ENCODE assay signal across 8 cellular contexts in genomic region chr15:69059170-69059943, GRCh38. TPM values are rescaled to one million over a fixed set of nuclear protein-coding genes. Genes with fewer than 3 reads are reported as not detected.
DNase-seq lines count a peak whose midpoint lies in the region; ATAC-seq and TF ChIP-seq lines count a peak whose summit lies in the region.

No MANE protein-coding gene starts in this region.

- no peaks in the 10 kb centered on the region for H3K36me3 Mint-ChIP-seq in activated CD4-positive, alpha-beta T cell treated with anti-CD3 and anti-CD28 coated beads, Interleukin-2, amount 10 ng/mL, durations not matched to agents 7 days and 5 days (ENCODE audit: low read depth)

- H3K4me1 ChIP-seq in HEK293 (ENCODE audit: control insufficient read depth, insufficient read depth, low read length): peaks cover 4% of the 10 kb centered on the region
- H3K4me1 ChIP-seq in right lobe of liver: peaks cover 0 to 9% (median 4%) of the 10 kb centered on the region in 4 donors

- DNase-seq in Ammon's horn (ENCODE audit: low spot score) (peak; percentile 92), NCI-H748 treated with DMSO at 0.1 percent for 48 hours (lab: John Stamatoyannopoulos, UW) (peak; percentile 68), coronary artery (ENCODE audit: low spot score) (peak; percentile 83), right lobe of liver (peak; percentile 82 to 87 (median 86))
- DNase-seq in activated CD4-positive, alpha-beta T cell treated with anti-CD3 and anti-CD28 coated beads, Interleukin-2, amount 10 ng/mL, durations not matched to agents 7 days and 5 days: peak; percentile 79
- DNase-seq in stimulated activated CD8-positive, alpha-beta memory T cell treated with anti-CD3 and anti-CD28 coated beads, Interleukin-12 subunit alpha, Interleukin-12 subunit beta, amount 100 ng/mL, for 1 hour (ENCODE audit: low read depth): peak; percentile 60

- peak overlapping the region; percentile 34 for H3K27ac Mint-ChIP-seq in activated CD4-positive, alpha-beta T cell treated with anti-CD3 and anti-CD28 coated beads, Interleukin-2, amount 10 ng/mL, durations not matched to agents 7 days and 5 days

- H3K4me3 ChIP-seq in HEK293 (ENCODE audit: low read depth, low read length): no peak overlapping the region
- no peak overlapping the region for H3K4me3 ChIP-seq in coronary artery
- H3K4me3 ChIP-seq in right lobe of liver: peak overlapping the region in 1 of 3 donors; percentile 5

- H3K27me3 ChIP-seq in right lobe of liver: no peaks in the 10 kb centered on the region

- ATAC-seq in right lobe of liver (peak; percentile 81 to 91 (median 86)), HG02763 (IDR thresholded peaks at IDR 0.05; ENCODE audit: unreplicated experiment) (no peak)

- POLR2A ChIA-PET in HEK293 (lab: Yijun Ruan, JAX): interaction anchor here (1.0 kb wide), 1 partner anchor 393 kb away, joined by 3 read pairs; the partner anchor contains the start of gene RPLP1
- POLR2A ChIA-PET in activated CD4-positive, alpha-beta T cell treated with anti-CD3 and anti-CD28 coated beads, Interleukin-2, amount 10 ng/mL, durations not matched to agents 7 days and 5 days (lab: Charles Lee): no interaction called here

- H3K36me3 ChIP-seq in HEK293 (ENCODE audit: control insufficient read depth in 2 of 2, insufficient read depth in 1 of 2, low read length in 2 of 2): no peaks in the 10 kb centered on the region
- no peaks in the 10 kb centered on the region for H3K36me3 ChIP-seq in right lobe of liver

- H3K9me3 ChIP-seq in HEK293 (ENCODE audit: control insufficient read depth, insufficient read depth, low read depth, low read length): no peaks in the 10 kb centered on the region
- H3K9me3 ChIP-seq in right lobe of liver: no peaks in the 10 kb centered on the region

- CTCF ChIA-PET in HEK293 (lab: Yijun Ruan, JAX): interaction anchor here (0.5 to 4.7 kb wide), 77 partner anchors 9 to 1517 kb away, joined by 3 to 61 read pairs (median 4); partner anchors contain the start of genes GLCE and MAP2K5
- CTCF ChIA-PET in activated CD4-positive, alpha-beta T cell treated with anti-CD3 and anti-CD28 coated beads, Interleukin-2, amount 10 ng/mL, durations not matched to agents 7 days and 5 days (lab: Charles Lee): interaction anchor here (0.5 to 0.6 kb wide), 3 partner anchors 19 to 1992 kb away, joined by 3 read pairs; no protein-coding TSS in a partner anchor

- no peak overlapping the region for H3K4me3 Mint-ChIP-seq in activated CD4-positive, alpha-beta T cell treated with anti-CD3 and anti-CD28 coated beads, Interleukin-2, amount 10 ng/mL, durations not matched to agents 7 days and 5 days

- H3K27me3 Mint-ChIP-seq in activated CD4-positive, alpha-beta T cell treated with anti-CD3 and anti-CD28 coated beads, Interleukin-2, amount 10 ng/mL, durations not matched to agents 7 days and 5 days: no peaks in the 10 kb centered on the region

- TF ChIP-seq CTCF in HEK293 (tag by site-specific recombination; IDR thresholded peaks at IDR 0.05): peak; percentile 99
- peak; percentile 60 for TF ChIP-seq CTCF in coronary artery (IDR thresholded peaks at IDR 0.05)
- TF ChIP-seq CTCF in right lobe of liver (IDR thresholded peaks at IDR 0.05): peak; percentile 82 to 95 (median 87)

- intact Hi-C loops in right lobe of liver (cut with DNase I): loop anchor here (5.0 to 10.0 kb wide), 3 partner anchors 175 to 333 kb away; no protein-coding TSS in a partner anchor

- no peaks in the 10 kb centered on the region for H3K9me3 Mint-ChIP-seq in activated CD4-positive, alpha-beta T cell treated with anti-CD3 and anti-CD28 coated beads, Interleukin-2, amount 10 ng/mL, durations not matched to agents 7 days and 5 days

- peaks cover 23% of the 10 kb centered on the region for H3K4me1 Mint-ChIP-seq in activated CD4-positive, alpha-beta T cell treated with anti-CD3 and anti-CD28 coated beads, Interleukin-2, amount 10 ng/mL, durations not matched to agents 7 days and 5 days

- no peak overlapping the region for H3K27ac ChIP-seq in HEK293 (ENCODE audit: extremely low read depth, low read depth, low read length)
- H3K27ac ChIP-seq in coronary artery: no peak overlapping the region
- no peak overlapping the region for H3K27ac ChIP-seq in right lobe of liver

- WGBS in right lobe of liver (ENCODE audit: insufficient coverage, low coverage, low lambda C conversion rate, missing lambda C conversion rate): 16% methylated on average over 10 of the region's 19 CpGs

- no peak for TF ChIP-seq POLR2A in right lobe of liver (IDR thresholded peaks at IDR 0.05)

TF ChIP-seq in HEK293, 187 proteins besides CTCF, POLR2A, EP300 and RAD21 (continues in another document):
- TF ChIP-seq ZSCAN30 (tag by site-specific recombination; IDR thresholded peaks at IDR 0.05): peak; percentile 88
- no peak for TF ChIP-seq AEBP2 (tag by site-specific recombination; IDR thresholded peaks at IDR 0.05; ENCODE audit: borderline replicate concordance)
- TF ChIP-seq ZNF121 (tag by site-specific recombination; IDR thresholded peaks at IDR 0.05): no peak
- peak; percentile 15; the same call in 1 of the 2 replicates for TF ChIP-seq ZNF843 (tag by site-specific recombination; IDR thresholded peaks at IDR 0.05)
- no peak for TF ChIP-seq RBAK (tag by site-specific recombination; IDR thresholded peaks at IDR 0.05)
- TF ChIP-seq SP7 (tag by site-specific recombination; IDR thresholded peaks at IDR 0.05): peak; percentile 64; the same call in 1 of the 2 replicates
- TF ChIP-seq ZNF169 (tag by site-specific recombination; IDR thresholded peaks at IDR 0.05): no peak
- no peak for TF ChIP-seq ZBTB48 (tag by site-specific recombination; IDR thresholded peaks at IDR 0.05)
- TF ChIP-seq REST (tag by site-specific recombination; IDR thresholded peaks at IDR 0.05): no peak
- TF ChIP-seq ZFP69B (tag by site-specific recombination; IDR thresholded peaks at IDR 0.05): 0 out of 2 replicates have a peak, but pooled peaks have one; percentile 1
- TF ChIP-seq ZNF660 (tag by site-specific recombination; IDR thresholded peaks at IDR 0.05): peak; percentile 94
- no peak for TF ChIP-seq ZNF24 (tag by site-specific recombination; IDR thresholded peaks at IDR 0.05)
- TF ChIP-seq ZNF239 (tag by site-specific recombination; IDR thresholded peaks at IDR 0.05): no peak
- TF ChIP-seq ZNF19 (tag by site-specific recombination; IDR thresholded peaks at IDR 0.05; ENCODE audit: low read depth): no peak
- no peak for TF ChIP-seq TCF7L2 (IDR thresholded peaks at IDR 0.05; ENCODE audit: borderline replicate concordance, low read depth, low read length)
- no peak for TF ChIP-seq ZNF645 (tag by site-specific recombination; IDR thresholded peaks at IDR 0.05)
- peak; percentile 87 for TF ChIP-seq PRDM1 (tag by site-specific recombination; IDR thresholded peaks at IDR 0.05)

RNA-seq across cellular contexts. Expression of gene NOX5, which starts 44.9 kb away (rescaled TPM):
- total RNA-seq in activated CD4-positive, alpha-beta T cell treated with anti-CD3 and anti-CD28 coated beads, Interleukin-2, amount 10 ng/mL, durations not matched to agents 7 days and 5 days: not detected
- under 1 TPM in 3 of 6 experiments, not detected in 3; 0.06 to 0.15 (median 0.11) TPM for total RNA-seq in right lobe of liver
